In the genomic region with DNA sequence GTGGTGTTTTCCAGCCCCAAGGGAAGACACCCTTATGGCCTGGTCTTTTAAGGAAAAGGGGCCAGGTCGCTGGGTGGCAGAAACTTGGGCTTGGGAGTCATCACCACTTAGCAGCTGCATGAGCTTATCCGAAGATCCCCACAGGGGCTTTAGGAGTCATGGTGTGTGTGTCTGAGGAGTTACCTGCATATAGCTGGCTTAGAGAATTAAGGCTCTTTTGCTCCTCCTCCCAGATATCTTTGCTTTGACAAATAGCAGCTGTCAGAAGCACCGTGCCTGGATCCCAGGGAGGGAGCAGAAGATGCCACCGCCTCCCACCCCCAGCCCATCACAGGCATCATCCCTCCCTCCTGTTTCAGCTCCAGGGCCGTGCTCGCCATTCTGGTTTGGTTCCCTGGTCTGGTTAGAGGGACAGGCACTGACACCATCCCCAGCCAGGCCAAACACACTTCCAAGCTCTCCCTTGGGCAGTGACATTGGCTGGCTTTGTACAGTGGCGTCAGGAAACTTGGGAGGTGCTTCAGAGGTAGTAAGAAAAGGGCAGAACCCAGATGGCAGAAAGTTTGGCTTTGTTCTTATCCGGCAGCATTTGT, we compare ENCODE assay signal across 12 cellular contexts. TPM values are rescaled to one million over a fixed set of nuclear protein-coding genes. Genes with fewer than 3 reads are reported as not detected.
A peak's percentile ranks its signal among the peaks of the same experiment; 100 is the strongest.
DNase-seq lines count a peak whose midpoint lies in the region; ATAC-seq, FAIRE-seq and TF ChIP-seq lines count a peak whose summit lies in the region.
"Had no signal": no experiment of that assay in that cellular context is flagged by ENCODE, and none has a peak within 500 bp of the region (broad histone marks: within the 10 kb centered on the region; RNA-seq: fewer than 3 reads in every experiment).

No MANE protein-coding gene starts in this region.

- peak overlapping the region; percentile 83 for H3K27ac Mint-ChIP-seq in activated naive CD4-positive, alpha-beta T cell treated with anti-CD3 and anti-CD28 coated beads for 36 hours
- peak overlapping the region; percentile 92 for H3K27ac Mint-ChIP-seq in activated CD4-positive, alpha-beta memory T cell treated with anti-CD3 and anti-CD28 coated beads for 36 hours
- H3K27ac Mint-ChIP-seq: activated B cell treated with CpG ODN at 0.5 μM for 24 hours had no signal

- H3K4me2 ChIP-seq in keratinocyte (ENCODE audit: control insufficient read depth, extremely low read depth, insufficient read depth, low read depth, low read length): no peak overlapping the region

- FAIRE-seq in keratinocyte (lab: Jason Lieb, UNC): peak; percentile 13

- H3K27me3 Mint-ChIP-seq in activated naive CD4-positive, alpha-beta T cell treated with anti-CD3 and anti-CD28 coated beads for 36 hours (ENCODE audit: low read depth): no peaks in the 10 kb centered on the region
- no peaks in the 10 kb centered on the region for H3K27me3 Mint-ChIP-seq in activated CD4-positive, alpha-beta memory T cell treated with anti-CD3 and anti-CD28 coated beads for 36 hours

- no peak overlapping the region for H3K4me3 ChIP-seq in keratinocyte (ENCODE audit: control insufficient read depth in 2 of 3, extremely low read depth in 1 of 3, insufficient read depth in 2 of 3, low read depth in 1 of 3, low read length in 3 of 3)
- H3K4me3 ChIP-seq in thymus (ENCODE audit: low read length): no peak overlapping the region

- 68% methylated on average over 8 of the region's 8 CpGs for WGBS in thymus

- H3K27me3 ChIP-seq in keratinocyte (ENCODE audit: control insufficient read depth, extremely low read depth, insufficient read depth, low read length) (no peaks in the 10 kb centered on the region), thymus (ENCODE audit: control insufficient read depth, insufficient read depth) (no peaks in the 10 kb centered on the region)

- H3K4me1 Mint-ChIP-seq in activated naive CD4-positive, alpha-beta T cell treated with anti-CD3 and anti-CD28 coated beads for 36 hours (ENCODE audit: low read depth): peaks cover 39% of the 10 kb centered on the region
- peaks cover 54% of the 10 kb centered on the region for H3K4me1 Mint-ChIP-seq in activated CD4-positive, alpha-beta memory T cell treated with anti-CD3 and anti-CD28 coated beads for 36 hours (ENCODE audit: low read depth)

- TF ChIP-seq CTCF in keratinocyte (optimal IDR thresholded peaks at IDR 0.05 in 1 of 3, IDR thresholded peaks at IDR 0.05 in 1 of 3, conservative IDR thresholded peaks at IDR 0.05 in 1 of 3; ENCODE audit: extremely low read depth in 1 of 3, insufficient read depth in 2 of 3, low read length in 3 of 3): no peak

- no peak overlapping the region for H3K9ac ChIP-seq in keratinocyte (ENCODE audit: control insufficient read depth, extremely low read depth, insufficient read depth, low read length)

- H2AFZ ChIP-seq in keratinocyte (ENCODE audit: control insufficient read depth, low read length): no peak overlapping the region

- POLR2A ChIA-PET in activated CD4-positive, alpha-beta memory T cell treated with anti-CD3 and anti-CD28 coated beads for 36 hours (lab: Charles Lee): interaction anchor here (0.6 to 4.7 kb wide), 8 partner anchors 11 to 549 kb away, joined by 3 to 56 read pairs (median 4); a partner anchor contains a TSS

- dilution Hi-C loops in keratinocyte (cut with MboI; ENCODE audit: extremely low pct_ligation_motif_present, low sequenced_read_pairs): no loop called here

- DNase-seq in activated naive CD4-positive, alpha-beta T cell treated with anti-CD3 and anti-CD28 coated beads for 36 hours: no peak
- DNase-seq in activated naive CD4-positive, alpha-beta T cell treated with Interleukin-2 at 50 U/mL for 16 hours: no peak
- DNase-seq in activated CD4-positive, alpha-beta memory T cell treated with anti-CD3 and anti-CD28 coated beads for 36 hours: no peak
- DNase-seq in keratinocyte (ENCODE audit: low read depth, low spot score) (no peak), NCI-H526 treated with DMSO at 0.1 percent for 48 hours (lab: John Stamatoyannopoulos, UW) (no peak)
- DNase-seq: activated B cell treated with CpG ODN at 0.5 μM for 24 hours, amniotic stem cell, NCI-H1694 treated with DMSO at 0.1 percent for 48 hours had no signal

- H3K36me3 ChIP-seq in keratinocyte (ENCODE audit: control insufficient read depth in 2 of 2, extremely low read depth in 1 of 2, insufficient read depth in 2 of 2, low read length in 2 of 2) (peaks cover 2 to 7% of the 10 kb centered on the region in 2 experiments), thymus (ENCODE audit: control insufficient read depth, insufficient read depth) (peaks cover 22% of the 10 kb centered on the region)

- H3K9me3 ChIP-seq in keratinocyte (ENCODE audit: control insufficient read depth, low read depth, low read length): no peaks in the 10 kb centered on the region
- no peaks in the 10 kb centered on the region for H3K9me3 ChIP-seq in thymus (ENCODE audit: control insufficient read depth)

- peaks cover 2% of the 10 kb centered on the region for H3K36me3 Mint-ChIP-seq in activated naive CD4-positive, alpha-beta T cell treated with anti-CD3 and anti-CD28 coated beads for 36 hours (ENCODE audit: low read depth)
- H3K36me3 Mint-ChIP-seq in activated CD4-positive, alpha-beta memory T cell treated with anti-CD3 and anti-CD28 coated beads for 36 hours: peaks cover 6% of the 10 kb centered on the region

- no peak overlapping the region for H3K4me3 Mint-ChIP-seq in activated naive CD4-positive, alpha-beta T cell treated with anti-CD3 and anti-CD28 coated beads for 36 hours
- peak overlapping the region; percentile 50 for H3K4me3 Mint-ChIP-seq in activated CD4-positive, alpha-beta memory T cell treated with anti-CD3 and anti-CD28 coated beads for 36 hours
- H3K4me3 Mint-ChIP-seq: activated B cell treated with CpG ODN at 0.5 μM for 24 hours, nephron had no signal

- H3K27ac ChIP-seq in keratinocyte (ENCODE audit: control insufficient read depth, insufficient read depth, low read length): no peak overlapping the region
- peak overlapping the region; percentile 94 for H3K27ac ChIP-seq in thymus (ENCODE audit: low read depth)

- ATAC-seq in GM18870 (IDR thresholded peaks at IDR 0.05; ENCODE audit: unreplicated experiment) (no peak), HG02885 (IDR thresholded peaks at IDR 0.05; ENCODE audit: poor library complexity, unreplicated experiment) (no peak)

- H4K20me1 ChIP-seq in keratinocyte (ENCODE audit: control insufficient read depth, extremely low read depth, insufficient read depth, low read length): no peaks in the 10 kb centered on the region

- intact Hi-C loops in activated naive CD4-positive, alpha-beta T cell treated with anti-CD3 and anti-CD28 coated beads for 36 hours (cut with micrococcal nuclease): loop anchor here (1.0 to 2.0 kb wide), 2 partner anchors 34 to 100 kb away; a partner anchor contains a TSS
- intact Hi-C loops in activated CD4-positive, alpha-beta memory T cell treated with anti-CD3 and anti-CD28 coated beads for 36 hours (cut with micrococcal nuclease): loop anchor here (1.0 to 5.0 kb wide), 2 partner anchors 10 to 37 kb away; no protein-coding TSS in a partner anchor

- no peaks in the 10 kb centered on the region for H3K9me3 Mint-ChIP-seq in activated naive CD4-positive, alpha-beta T cell treated with anti-CD3 and anti-CD28 coated beads for 36 hours
- H3K9me3 Mint-ChIP-seq in activated CD4-positive, alpha-beta memory T cell treated with anti-CD3 and anti-CD28 coated beads for 36 hours: peaks cover 2% of the 10 kb centered on the region
- H3K9me3 Mint-ChIP-seq: nephron had no signal

- H3K9me1 ChIP-seq in keratinocyte (ENCODE audit: control insufficient read depth, extremely low read depth, insufficient read depth, low read length): peaks cover 12% of the 10 kb centered on the region

- H3K4me1 ChIP-seq in keratinocyte (ENCODE audit: control insufficient read depth, extremely low read depth, insufficient read depth, low read length) (peaks cover 38% of the 10 kb centered on the region), thymus (ENCODE audit: control insufficient read depth, insufficient read depth, low read length) (peaks cover 74% of the 10 kb centered on the region)

- H3K79me2 ChIP-seq in keratinocyte (ENCODE audit: control insufficient read depth, insufficient read depth, low read length): no peaks in the 10 kb centered on the region

- CTCF ChIA-PET in activated naive CD4-positive, alpha-beta T cell treated with anti-CD3 and anti-CD28 coated beads for 36 hours (lab: Charles Lee): interaction anchor here (0.8 to 5.7 kb wide), 5 partner anchors 12 to 110 kb away, joined by 3 to 65 read pairs (median 7); a partner anchor contains a TSS
- CTCF ChIA-PET in activated CD4-positive, alpha-beta memory T cell treated with anti-CD3 and anti-CD28 coated beads for 36 hours (lab: Charles Lee): interaction anchor here (1.5 to 6.4 kb wide), 5 partner anchors 11 to 237 kb away, joined by 4 to 79 read pairs (median 7); a partner anchor contains a TSS

RNA-seq across cellular contexts. Expression of a gene that starts 17.4 kb away (rescaled TPM):
- total RNA-seq in activated naive CD4-positive, alpha-beta T cell treated with anti-CD3 and anti-CD28 coated beads for 36 hours: under 1 TPM; 0.33 to 0.42 TPM
- total RNA-seq in activated CD4-positive, alpha-beta memory T cell treated with anti-CD3 and anti-CD28 coated beads for 36 hours: under 1 TPM; 0.43 to 0.75 TPM
- polyA plus RNA-seq in keratinocyte (0.34 to 0.62 TPM (median 0.52 TPM) in 3 replicates), thymus (1.6 TPM)
- not detected for polyA plus RNA-seq in keratinocyte (2011; ENCODE audit: low read depth)
- polyA plus RNA-seq in keratinocyte (2011; cell fraction: cytosol; rRNA removed): 0.15 and 0.26 TPM in 2 replicates
- polyA plus RNA-seq in keratinocyte (2011; cell fraction: nucleus; rRNA removed): 0.43 and 0.72 TPM in 2 replicates
- 0.14 and 0.87 TPM in 2 replicates for polyA plus RNA-seq in keratinocyte (2012; ENCODE audit: low replicate concordance)
- polyA minus RNA-seq in keratinocyte: 0.13 to 0.20 TPM in 2 of 3 replicates, not detected in the other
- 2.5 TPM for polyA minus RNA-seq in keratinocyte (2011; cell fraction: cytosol; rRNA and poly(A)+ RNA removed)
- 0.47 and 0.74 TPM in 2 replicates for polyA minus RNA-seq in keratinocyte (2011; cell fraction: nucleus; rRNA and poly(A)+ RNA removed)
- total RNA-seq: activated B cell treated with CpG ODN at 0.5 μM for 24 hours had no signal

RNA-seq across cellular contexts. Expression of a gene that starts 49.2 kb away (rescaled TPM):
- total RNA-seq in activated naive CD4-positive, alpha-beta T cell treated with anti-CD3 and anti-CD28 coated beads for 36 hours: 10 to 100 TPM; 20.2 to 20.9 TPM
- total RNA-seq in activated CD4-positive, alpha-beta memory T cell treated with anti-CD3 and anti-CD28 coated beads for 36 hours: 10 to 100 TPM; 17.2 to 19.4 TPM
- polyA plus RNA-seq in keratinocyte: 4.7 to 8.6 TPM (median 6.7 TPM) in 3 replicates
- polyA plus RNA-seq in keratinocyte (2011; ENCODE audit: low read depth): 3.4 TPM
- 3.6 and 6.3 TPM in 2 replicates for polyA plus RNA-seq in keratinocyte (2011; cell fraction: cytosol; rRNA removed)
- polyA plus RNA-seq in keratinocyte (2011; cell fraction: nucleus; rRNA removed): 5.0 and 5.4 TPM in 2 replicates
- 3.0 and 6.5 TPM in 2 replicates for polyA plus RNA-seq in keratinocyte (2012; ENCODE audit: low replicate concordance)
- 3.5 to 7.3 TPM (median 4.5 TPM) in 3 replicates for polyA minus RNA-seq in keratinocyte
- 15.5 TPM for polyA minus RNA-seq in keratinocyte (2011; cell fraction: cytosol; rRNA and poly(A)+ RNA removed)
- 5.4 and 9.1 TPM in 2 replicates for polyA minus RNA-seq in keratinocyte (2011; cell fraction: nucleus; rRNA and poly(A)+ RNA removed)
- polyA plus RNA-seq in thymus: 10.8 TPM
